ENCODE assay signal across 13 cellular contexts in the genomic region with DNA sequence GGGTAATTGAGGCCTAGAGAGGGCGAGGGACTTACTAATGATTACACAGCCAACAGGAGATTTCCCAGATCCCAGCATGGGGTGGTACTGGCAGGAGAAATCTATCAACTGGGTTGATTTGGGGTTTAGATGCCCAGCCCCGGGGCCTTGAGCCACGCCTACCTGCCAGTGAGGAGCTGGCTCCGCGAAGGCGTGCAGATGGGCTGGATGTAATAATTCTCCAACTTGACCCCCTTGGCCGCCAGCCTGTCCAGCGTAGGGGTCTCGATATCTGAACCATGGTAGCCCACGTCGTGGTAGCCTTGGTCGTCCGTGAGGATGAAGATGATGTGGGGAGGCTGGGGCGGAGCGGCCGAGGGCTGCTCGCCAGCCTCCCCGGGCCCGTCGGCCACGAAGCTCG. TPM values are rescaled to one million over a fixed set of nuclear protein-coding genes. Genes with fewer than 3 reads are reported as not detected.
DNase-seq lines count a peak whose midpoint lies in the region; ATAC-seq and TF ChIP-seq lines count a peak whose summit lies in the region.
"Had no signal": no experiment of that assay in that cellular context is flagged by ENCODE, and none has a peak within 500 bp of the region (broad histone marks: within the 10 kb centered on the region; RNA-seq: fewer than 3 reads in every experiment).

No MANE protein-coding gene starts in this region.

- no peaks in the 10 kb centered on the region for H3K9me3 Mint-ChIP-seq in H9

- H3K4me3 ChIP-seq in iPS DF 6.9 (ENCODE audit: low read length): peak overlapping the region; percentile 36; the same call in 1 of the 2 replicates
- peak overlapping the region; percentile 58 for H3K4me3 ChIP-seq in smooth muscle cell
- H3K4me3 ChIP-seq: mucosa of descending colon had no signal

- H3K36me3 ChIP-seq in iPS DF 6.9 (ENCODE audit: control insufficient read depth, insufficient read depth, low read length) (no peaks in the 10 kb centered on the region), smooth muscle cell (ENCODE audit: low read depth) (no peaks in the 10 kb centered on the region)

- H2BK5ac ChIP-seq in H9 (ENCODE audit: insufficient read length, low read length): no peak overlapping the region

- WGBS in H9 (ENCODE audit: extremely low coverage, insufficient read length, low lambda C conversion rate): no CpG with 5 or more reads among the region's 22 CpGs
- WGBS in iPS DF 6.9 (ENCODE audit: insufficient coverage, insufficient read length): no CpG with 5 or more reads among the region's 22 CpGs
- WGBS in smooth muscle cell (ENCODE audit: low lambda C conversion rate): 22% methylated on average over 22 of the region's 22 CpGs

- ATAC-seq in GM18873 (IDR thresholded peaks at IDR 0.05; ENCODE audit: low FRiP score, unreplicated experiment): no peak

- no peak overlapping the region for H3T11ph ChIP-seq in H9 (ENCODE audit: low read length)

- no peak overlapping the region for H4K91ac ChIP-seq in H9 (ENCODE audit: insufficient read length, low read depth, low read length)

- no peak overlapping the region for H2AK5ac ChIP-seq in H9 (ENCODE audit: insufficient read length, low read length)

- no peak overlapping the region for H4K5ac ChIP-seq in H9 (ENCODE audit: insufficient read length, low read depth, low read length)

- no peaks in the 10 kb centered on the region; the same call in 1 of the 2 replicates for H3K27me3 ChIP-seq in H9 (ENCODE audit: insufficient read depth, low read length)
- no peaks in the 10 kb centered on the region; the same call in 1 of the 2 replicates for H3K27me3 ChIP-seq in iPS DF 6.9 (ENCODE audit: control insufficient read depth, insufficient read depth, low read length)
- H3K27me3 ChIP-seq in smooth muscle cell (ENCODE audit: low read depth): no peaks in the 10 kb centered on the region
- H3K27me3 ChIP-seq: foreskin keratinocyte had no signal

- TF ChIP-seq CTCF in H9 (conservative IDR thresholded peaks at IDR 0.05): no peak
- TF ChIP-seq CTCF in smooth muscle cell (IDR thresholded peaks at IDR 0.05; ENCODE audit: borderline replicate concordance, insufficient read depth, poor library complexity, severe bottlenecking): no peak

- DNase-seq in H9: no peak
- peak; percentile 63 for DNase-seq in amniotic epithelial cell (ENCODE audit: low read depth)
- DNase-seq in iPS DF 6.9 (ENCODE audit: low read depth, low spot score): no peak
- no peak for DNase-seq in smooth muscle cell (lab: John Stamatoyannopoulos, UW; ENCODE audit: unreplicated experiment)
- DNase-seq in nucleus accumbens (lab: John Stamatoyannopoulos, UW): no peak
- no peak for DNase-seq in A172 (ENCODE audit: low spot score)
- no peak for DNase-seq in activated CD4-positive, alpha-beta T cell treated with anti-CD3 and anti-CD28 coated beads for 48 hours
- DNase-seq: amniotic stem cell; DMS153; stimulated activated CD4-positive, alpha-beta T cell treated with anti-CD3 and anti-CD28 coated beads, Interleukin-4, amount 100 ng/mL, for 4 hours had no signal

- no peaks in the 10 kb centered on the region for H3K36me3 Mint-ChIP-seq in H9 (ENCODE audit: insufficient read depth in 1 of 3, low read depth in 3 of 3)

- no peak overlapping the region for H3K18ac ChIP-seq in H9 (ENCODE audit: insufficient read length, low read depth, low read length)

- H2AFZ ChIP-seq in H9 (ENCODE audit: low read length): no peak overlapping the region
- peak overlapping the region; percentile 83 for H2AFZ ChIP-seq in smooth muscle cell (ENCODE audit: low read depth)

- no peak overlapping the region for H3K14ac ChIP-seq in H9 (ENCODE audit: insufficient read depth, low read length)

- H3K9ac ChIP-seq in H9 (ENCODE audit: extremely low read depth, insufficient read length, low read length): no peak overlapping the region
- peak overlapping the region; percentile 69 for H3K9ac ChIP-seq in smooth muscle cell (ENCODE audit: low read depth)

- H3K4me2 ChIP-seq in H9 (ENCODE audit: insufficient read depth, insufficient read length, low read length) (peak overlapping the region; percentile 72), smooth muscle cell (peak overlapping the region; percentile 88)

- peaks cover 21% of the 10 kb centered on the region for H3K27me3 Mint-ChIP-seq in H9 (ENCODE audit: low read depth)

- peak overlapping the region; percentile 46 to 73 for H3K4me3 Mint-ChIP-seq in H9

- H3K79me2 ChIP-seq in H9 (ENCODE audit: insufficient read depth, low read length): no peaks in the 10 kb centered on the region
- peaks cover 16% of the 10 kb centered on the region for H3K79me2 ChIP-seq in smooth muscle cell (ENCODE audit: low read depth)

- H3K79me1 ChIP-seq in H9 (ENCODE audit: insufficient read depth, low read depth, low read length, poor library complexity, severe bottlenecking): no peaks in the 10 kb centered on the region

- no peak overlapping the region for H2BK120ac ChIP-seq in H9 (ENCODE audit: low read depth, low read length, poor library complexity, severe bottlenecking)

- H3F3A ChIP-seq in smooth muscle cell (ENCODE audit: low read depth): peaks cover 47% of the 10 kb centered on the region

- H3K23me2 ChIP-seq in H9 (ENCODE audit: insufficient read length, low read depth, low read length, poor library complexity, severe bottlenecking): peaks cover 12% of the 10 kb centered on the region

- H3K23ac ChIP-seq in H9 (ENCODE audit: insufficient read length, low read depth, low read length): no peak overlapping the region

- no peak overlapping the region for H3K56ac ChIP-seq in H9 (ENCODE audit: insufficient read length, low read depth, low read length)

- H4K8ac ChIP-seq in H9 (replicated peaks; ENCODE audit: insufficient read length, low read depth, low read length): no peak overlapping the region

- H3K4me1 ChIP-seq in H9 (ENCODE audit: insufficient read depth, low read length) (peaks cover 5% of the 10 kb centered on the region; the same call in 1 of the 2 replicates), iPS DF 6.9 (ENCODE audit: control insufficient read depth, insufficient read depth, low read length) (peaks cover 6% of the 10 kb centered on the region), smooth muscle cell (ENCODE audit: low read depth) (peaks cover 42% of the 10 kb centered on the region)

- H2BK20ac ChIP-seq in H9 (ENCODE audit: low read depth, low read length, poor library complexity, severe bottlenecking): no peak overlapping the region

- no peak overlapping the region for H3K27ac ChIP-seq in H9 (ENCODE audit: insufficient read length, low read depth, low read length)
- no peak overlapping the region for H3K27ac ChIP-seq in iPS DF 6.9 (ENCODE audit: low read length)
- H3K27ac ChIP-seq in smooth muscle cell (ENCODE audit: low read depth): peak overlapping the region; percentile 96

- H4K20me1 ChIP-seq in H9 (ENCODE audit: control insufficient read depth, insufficient read depth, insufficient read length) (no peaks in the 10 kb centered on the region), smooth muscle cell (ENCODE audit: low read depth) (peaks cover 7% of the 10 kb centered on the region)

- H3K4ac ChIP-seq in H9 (ENCODE audit: low read depth, low read length): no peak overlapping the region

- no peak overlapping the region for H2BK12ac ChIP-seq in H9 (ENCODE audit: insufficient read length, low read depth, low read length)

- H3K9me3 ChIP-seq in H9 (ENCODE audit: control insufficient read depth, low read depth, low read length): no peaks in the 10 kb centered on the region
- no peaks in the 10 kb centered on the region for H3K9me3 ChIP-seq in iPS DF 6.9 (ENCODE audit: control insufficient read depth, insufficient read depth, low read length)
- H3K9me3 ChIP-seq in smooth muscle cell (replicated peaks; ENCODE audit: low read depth): no peaks in the 10 kb centered on the region
- H3K9me3 ChIP-seq: mucosa of descending colon had no signal

- peaks cover 46 to 59% of the 10 kb centered on the region in 2 experiments for H3K4me1 Mint-ChIP-seq in H9

- H2BK15ac ChIP-seq in H9 (ENCODE audit: low read depth, low read length): no peak overlapping the region

- H3K27ac Mint-ChIP-seq in H9: no peak overlapping the region

RNA-seq across cellular contexts. Expression of a gene that starts 0.8 kb away (rescaled TPM):
- total RNA-seq in H9 (2021) (1.3 and 1.7 TPM in 2 replicates), smooth muscle cell (68.9 and 72.8 TPM in 2 replicates)
- 55.9 and 87.6 TPM in 2 replicates for polyA plus RNA-seq in smooth muscle cell
- total RNA-seq in A172 (2014; rRNA removed; shearing (Covaris generic)): 1.9 and 5.0 TPM in 2 replicates

RNA-seq across cellular contexts. Expression of a gene that starts 12.3 kb away (rescaled TPM):
- total RNA-seq in H9 (2021) (0.15 and 0.33 TPM in 2 replicates), smooth muscle cell (1.6 and 2.2 TPM in 2 replicates)
- 0.83 and 1.1 TPM in 2 replicates for polyA plus RNA-seq in smooth muscle cell
- 1.2 and 1.3 TPM in 2 replicates for total RNA-seq in A172 (2014; rRNA removed; shearing (Covaris generic))
- polyA plus RNA-seq: foreskin keratinocyte had no signal

RNA-seq across cellular contexts. Expression of a gene that starts 55.6 kb away (rescaled TPM):
- total RNA-seq in H9 (2021) (128 and 133 TPM in 2 replicates), smooth muscle cell (12.7 and 16.0 TPM in 2 replicates)
- 25.9 and 27.6 TPM in 2 replicates for polyA plus RNA-seq in smooth muscle cell
- total RNA-seq in A172 (2014; rRNA removed; shearing (Covaris generic)): 56.5 and 58.3 TPM in 2 replicates

Comparison
In these comparisons a context has a peak if more than half of its experiments do, and no peak if none do; other contexts are left out.
1. RNA of a gene that starts 0.8 kb away (total RNA-seq): 68.9 to 72.8 TPM in smooth muscle cell; 1.9 to 5.0 TPM in A172 and 1.3 to 1.7 TPM in H9; every median in the first group is over 10 times any median in the second.